Comparison of ENCODE assay signal across 19 cellular contexts in the genomic region with DNA sequence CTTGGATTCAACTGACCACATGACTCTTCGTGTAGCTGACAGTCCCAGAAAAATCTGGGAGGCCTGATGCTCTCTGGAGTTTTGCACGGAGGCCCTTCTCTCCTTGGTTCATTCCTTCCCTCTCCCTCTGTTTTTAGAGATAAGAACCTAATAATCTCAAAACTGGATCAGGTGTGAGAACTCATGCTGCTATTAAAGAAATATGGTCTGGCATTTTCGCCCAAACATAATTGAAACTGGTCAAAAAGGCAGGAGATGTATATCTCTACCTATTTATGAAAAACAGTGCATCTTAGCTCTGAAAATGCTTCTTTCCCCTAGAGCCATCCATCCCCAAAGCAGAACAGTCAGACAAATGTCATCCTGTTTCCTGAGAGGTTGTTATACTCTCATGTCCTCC.
DNase-seq lines count a peak whose midpoint lies in the region; TF ChIP-seq lines count a peak whose summit lies in the region.
"Had no signal": no experiment of that assay in that cellular context is flagged by ENCODE, and none has a peak within 500 bp of the region (broad histone marks: within the 10 kb centered on the region; RNA-seq: fewer than 3 reads in every experiment).

No MANE protein-coding gene starts in this region.

- DNase-seq in SK-N-DZ (ENCODE audit: low spot score) (peak; percentile 35), adipocyte (ENCODE audit: low read depth) (no peak), neural progenitor cell (ENCODE audit: low spot score) (no peak), NCI-H2107 (lab: John Stamatoyannopoulos, UW) (no peak), Calu3 (no peak)
- DNase-seq: 8988T; ACHN; BE2C; C1 segment of cervical spinal cord; CD4-positive, alpha-beta memory T cell; CD4-positive, CD25-positive, alpha-beta regulatory T cell; CD8-positive, alpha-beta memory T cell; COR-L47; DND-41; EL; GDM1 had no signal

- H3K36me3 Mint-ChIP-seq in neural progenitor cell (no peaks in the 10 kb centered on the region), Calu3 (ENCODE audit: insufficient read depth, unreplicated experiment) (no peaks in the 10 kb centered on the region)
- H3K36me3 Mint-ChIP-seq: CD14-positive monocyte; CD4-positive, alpha-beta memory T cell; CD4-positive, CD25-positive, alpha-beta regulatory T cell; CD8-positive, alpha-beta memory T cell had no signal

- H3K27me3 Mint-ChIP-seq in neural progenitor cell (ENCODE audit: insufficient read depth, low read depth) (no peaks in the 10 kb centered on the region), Calu3 (ENCODE audit: unreplicated experiment) (no peaks in the 10 kb centered on the region)
- H3K27me3 Mint-ChIP-seq: CD4-positive, alpha-beta memory T cell; CD4-positive, CD25-positive, alpha-beta regulatory T cell; CD8-positive, alpha-beta memory T cell had no signal

- H3K79me2 ChIP-seq in neural progenitor cell (ENCODE audit: low read depth) = no peaks in the 10 kb centered on the region

- H3K9ac ChIP-seq in adipocyte (ENCODE audit: low read length) = no peak overlapping the region
- no peak overlapping the region for H3K9ac ChIP-seq in neural progenitor cell
- H3K9ac ChIP-seq: BLaER1 had no signal

- peaks cover 14% of the 10 kb centered on the region for H3K4me1 Mint-ChIP-seq in neural progenitor cell
- H3K4me1 Mint-ChIP-seq in Calu3 (ENCODE audit: low read depth, unreplicated experiment) = peaks cover 7% of the 10 kb centered on the region
- H3K4me1 Mint-ChIP-seq: CD14-positive monocyte; CD4-positive, alpha-beta memory T cell; CD4-positive, CD25-positive, alpha-beta regulatory T cell; CD8-positive, alpha-beta memory T cell had no signal

- H3K9me3 ChIP-seq in adipocyte (ENCODE audit: control insufficient read depth, low read length) = peaks cover 42% of the 10 kb centered on the region
- H3K9me3 ChIP-seq in neural progenitor cell (ENCODE audit: low read depth) = no peaks in the 10 kb centered on the region
- H3K9me3 ChIP-seq: BE2C, BLaER1 had no signal

- H2AFZ ChIP-seq in neural progenitor cell (replicated peaks) = no peak overlapping the region

- peak overlapping the region; percentile 72 for H3K27ac ChIP-seq in neural progenitor cell
- H3K27ac ChIP-seq: BLaER1 had no signal

- H3K4me1 ChIP-seq in adipocyte (ENCODE audit: control insufficient read depth, insufficient read depth, low read length) (no peaks in the 10 kb centered on the region), neural progenitor cell (peaks cover 38% of the 10 kb centered on the region)
- H3K4me1 ChIP-seq: BE2C, BLaER1 had no signal

- H3K36me3 ChIP-seq in adipocyte (ENCODE audit: control insufficient read depth, insufficient read depth, low read length, severe bottlenecking) = no peaks in the 10 kb centered on the region
- H3K36me3 ChIP-seq in neural progenitor cell = no peaks in the 10 kb centered on the region
- H3K36me3 ChIP-seq: BE2C, BLaER1 had no signal

- H3K4me3 ChIP-seq in adipocyte (ENCODE audit: low read length) = peak overlapping the region; percentile 9
- no peak overlapping the region for H3K4me3 ChIP-seq in neural progenitor cell
- H3K4me3 ChIP-seq: BLaER1, GM12878 had no signal

- no TSS peak for BruUV-seq in Calu3 (replicated peaks; lab: Mats Ljungman, UMichigan)

- H3K27ac Mint-ChIP-seq in neural progenitor cell = no peak overlapping the region
- H3K27ac Mint-ChIP-seq in Calu3 (ENCODE audit: unreplicated experiment) = no peak overlapping the region
- H3K27ac Mint-ChIP-seq: CD14-positive monocyte; CD4-positive, alpha-beta memory T cell; CD8-positive, alpha-beta memory T cell had no signal

- no peak overlapping the region for H3K4me3 Mint-ChIP-seq in neural progenitor cell
- no peak overlapping the region for H3K4me3 Mint-ChIP-seq in Calu3 (ENCODE audit: low read depth, unreplicated experiment)
- H3K4me3 Mint-ChIP-seq: CD14-positive monocyte; CD4-positive, alpha-beta memory T cell; CD4-positive, CD25-positive, alpha-beta regulatory T cell; CD8-positive, alpha-beta memory T cell had no signal

- peaks cover 15% of the 10 kb centered on the region for H3F3A ChIP-seq in neural progenitor cell (ENCODE audit: low read depth)

- TF ChIP-seq CTCF in neural progenitor cell (IDR thresholded peaks at IDR 0.05) = no peak
- no peak for TF ChIP-seq CTCF in Calu3 (IDR thresholded peaks at IDR 0.05; ENCODE audit: unreplicated experiment)

- H3K27me3 ChIP-seq in adipocyte (replicated peaks; ENCODE audit: control insufficient read depth, insufficient read depth, low read length) (no peaks in the 10 kb centered on the region), neural progenitor cell (no peaks in the 10 kb centered on the region)
- H3K27me3 ChIP-seq: BE2C, BLaER1 had no signal

- intact Hi-C loops in Calu3 (cut with micrococcal nuclease; ENCODE audit: unreplicated experiment) = no loop called here

- H3K9me3 Mint-ChIP-seq in neural progenitor cell = peaks cover 3% of the 10 kb centered on the region
- peaks cover 16% of the 10 kb centered on the region for H3K9me3 Mint-ChIP-seq in Calu3 (ENCODE audit: low read depth, unreplicated experiment)

- no peaks in the 10 kb centered on the region for H4K20me1 ChIP-seq in neural progenitor cell (ENCODE audit: low read depth)
- H4K20me1 ChIP-seq: BLaER1 had no signal

- no peak overlapping the region for H3K4me2 ChIP-seq in neural progenitor cell
- H3K4me2 ChIP-seq: BLaER1 had no signal

- CTCF ChIA-PET in Calu3 (lab: Charles Lee) = no interaction called here
